In the genomic region with DNA sequence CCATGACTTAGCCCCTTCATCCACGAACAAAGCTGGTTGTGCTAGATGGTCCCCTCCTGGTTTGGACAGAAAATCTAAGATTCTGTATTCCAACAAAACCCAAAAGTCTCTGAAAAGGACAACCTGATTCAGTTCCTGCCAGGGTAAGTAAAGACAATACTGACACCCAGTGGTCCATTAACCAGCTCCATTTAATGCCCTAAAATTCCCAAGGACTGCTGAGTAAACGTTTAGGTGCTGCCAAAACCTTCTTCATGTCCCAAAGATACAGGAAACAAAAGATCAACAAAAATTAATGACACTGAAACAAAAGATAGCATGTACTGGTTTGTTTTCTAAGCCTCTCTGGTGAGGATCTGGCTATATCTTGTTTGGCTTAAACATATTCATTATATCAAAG, we compare ENCODE assay signal across 8 cellular contexts. TPM values are rescaled to one million over a fixed set of nuclear protein-coding genes. Genes with fewer than 3 reads are reported as not detected.
DNase-seq lines count a peak whose midpoint lies in the region; ATAC-seq, FAIRE-seq and TF ChIP-seq lines count a peak whose summit lies in the region.

No MANE protein-coding gene starts in this region.

- ATAC-seq in GM19351 (IDR thresholded peaks at IDR 0.05; ENCODE audit: unreplicated experiment), result no peak

- DNase-seq in GM10266 (ENCODE audit: extremely low spot score), result no peak
- peak; percentile 85 for DNase-seq in NCI-H69 (lab: John Stamatoyannopoulos, UW)
- peak; percentile 9 for DNase-seq in fibroblast of the aortic adventitia (ENCODE audit: low read depth)
- no peak for DNase-seq in retinal pigment epithelial cell (ENCODE audit: low read depth)
- DNase-seq in NCI-H1048 (lab: John Stamatoyannopoulos, UW), result no peak
- no peak for DNase-seq in GM12891 (ENCODE audit: insufficient read length, low spot score)
- DNase-seq in OCI-M2 (lab: John Stamatoyannopoulos, UW; ENCODE audit: unreplicated experiment), result no peak

- FAIRE-seq in GM12891 (lab: Jason Lieb, UNC), result no peak

- H3K4me3 ChIP-seq in fibroblast of the aortic adventitia (ENCODE audit: low read depth, low read length) (no peak overlapping the region), retinal pigment epithelial cell (ENCODE audit: low read length) (no peak overlapping the region)

- TF ChIP-seq CTCF in GM10266 (IDR thresholded peaks at IDR 0.05; ENCODE audit: control insufficient read depth, insufficient read depth, low read depth, missing control alignments), result peak; percentile 22
- no peak for TF ChIP-seq CTCF in fibroblast of the aortic adventitia (IDR thresholded peaks at IDR 0.05; ENCODE audit: insufficient read depth, low read length)
- peak; percentile 35 for TF ChIP-seq CTCF in retinal pigment epithelial cell (conservative IDR thresholded peaks at IDR 0.05; ENCODE audit: low read depth, low read length)

- TF ChIP-seq POLR2A in GM12891 (IDR thresholded peaks at IDR 0.05; ENCODE audit: low read depth, low read length), result no peak

TF ChIP-seq in GM12891, 5 proteins besides CTCF, POLR2A, EP300 and RAD21:
- no peak for TF ChIP-seq TAF1 (IDR thresholded peaks at IDR 0.05; ENCODE audit: low read depth, low read length)
- TF ChIP-seq PAX5 (IDR thresholded peaks at IDR 0.05; ENCODE audit: insufficient read depth, low read length, severe bottlenecking), result no peak
- TF ChIP-seq POLR2AphosphoS5 (IDR thresholded peaks at IDR 0.05; ENCODE audit: low read depth, low read length), result no peak
- TF ChIP-seq SPI1 (IDR thresholded peaks at IDR 0.05; ENCODE audit: low read depth, low read length), result no peak
- no peak for TF ChIP-seq POU2F2 (IDR thresholded peaks at IDR 0.05; ENCODE audit: low read depth, low read length)

RNA-seq across cellular contexts. Expression of a gene that starts 25.3 kb away (rescaled TPM):
- total RNA-seq in fibroblast of the aortic adventitia (ENCODE audit: low replicate concordance), result 0.09 TPM in 1 of 2 replicates, not detected in the other
- not detected for polyA plus RNA-seq in GM12891 (2012; ENCODE audit: low read depth, missing spikeins)

Comparison
In these comparisons a context has a peak if more than half of its experiments do, and no peak if none do; other contexts are left out.
1. DNase-seq: peak in NCI-H69 (single experiment) and fibroblast of the aortic adventitia (single experiment); none in GM10266 (single experiment), retinal pigment epithelial cell (single experiment), NCI-H1048 (single experiment), GM12891 (single experiment) and OCI-M2 (single experiment).